In the genomic region with DNA sequence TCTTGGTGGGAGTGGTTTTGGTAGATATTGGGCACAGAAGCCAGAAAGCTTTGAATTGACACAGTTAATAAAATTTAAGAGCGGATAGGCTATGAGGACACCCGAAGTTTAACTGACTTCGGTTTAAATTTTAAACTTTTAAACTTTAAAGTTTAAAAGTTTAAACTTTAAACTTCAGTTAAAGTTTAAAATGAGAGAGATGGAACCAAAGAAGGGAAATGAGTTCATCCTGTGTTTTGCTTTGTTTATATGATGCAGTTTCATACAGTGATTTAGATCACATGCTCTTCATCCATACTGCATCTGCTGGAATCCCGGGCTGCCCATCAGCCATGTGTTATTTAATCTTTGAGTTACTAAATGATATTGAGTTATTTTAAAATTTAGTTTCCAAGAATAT, we compare ENCODE assay signal across 33 cellular contexts. TPM values are rescaled to one million over a fixed set of nuclear protein-coding genes. Genes with fewer than 3 reads are reported as not detected.
"Had no signal": no experiment of that assay in that cellular context is flagged by ENCODE, and none has a peak within 500 bp of the region (broad histone marks: within the 10 kb centered on the region; RNA-seq: fewer than 3 reads in every experiment).

No MANE protein-coding gene starts in this region.

- H3K9me3 Mint-ChIP-seq: activated B cell treated with CpG ODN at 0.5 μM for 24 hours; activated CD8-positive, alpha-beta T cell treated with anti-CD3 and anti-CD28 coated beads for 36 hours; activated naive CD4-positive, alpha-beta T cell treated with anti-CD3 and anti-CD28 coated beads for 36 hours; activated naive CD4-positive, alpha-beta T cell treated with anti-CD3 and anti-CD28 coated beads, Interleukin-2, amount 50 U/mL, for 24 hours; activated naive CD8-positive, alpha-beta T cell treated with anti-CD3 and anti-CD28 coated beads for 36 hours; activated naive CD8-positive, alpha-beta T cell treated with anti-CD3 and anti-CD28 coated beads, Interleukin-2, amount 50 U/mL, for 24 hours; activated T-helper 1 cell treated with anti-CD3 and anti-CD28 coated beads, Interleukin-12 subunit alpha, Interleukin-12 subunit beta, Interleukin-2, Interleukin-4 antibody, amounts not matched to agents 30 ng/mL and 10 ng/mL and 1 ng/mL, durations not matched to agents 14 hours and 24 hours and 36 hours; activated T-helper 2 cell treated with anti-CD3 and anti-CD28 coated beads, Interferon-gamma antibody, Interleukin-2, Interleukin-4, amounts not matched to agents 10 μg/mL and 5 μg/mL and 100 μg/mL, durations not matched to agents 14 hours and 24 hours and 36 hours; effector memory CD8-positive, alpha-beta T cell; T-helper 2 cell treated with Interferon-gamma antibody and Interleukin-4, amounts not matched to agents 5 μg/mL and 100 μg/mL, for 36 hours had no signal

- DNase-seq: activated B cell treated with CpG ODN at 0.5 μM for 24 hours; activated CD4-positive, alpha-beta T cell treated with anti-CD3 and anti-CD28 coated beads for 48 hours; activated CD4-positive, alpha-beta T cell treated with anti-CD3 and anti-CD28 coated beads, Interleukin-2, amount 50 U/mL, for 1 hour; activated CD4-positive, alpha-beta T cell treated with anti-CD3 and anti-CD28 coated beads, Interleukin-2, amount 50 U/mL, for 48 hours; activated CD8-positive, alpha-beta memory T cell treated with anti-CD3 and anti-CD28 coated beads for 24 hours; activated CD8-positive, alpha-beta T cell treated with anti-CD3 and anti-CD28 coated beads for 36 hours; activated effector memory CD4-positive, alpha-beta T cell treated with anti-CD3 and anti-CD28 coated beads, Interleukin-2, amount 50 U/mL, for 16 hours; activated naive CD4-positive, alpha-beta T cell treated with anti-CD3 and anti-CD28 coated beads for 36 hours; activated naive CD8-positive, alpha-beta T cell treated with anti-CD3 and anti-CD28 coated beads for 36 hours; activated naive CD8-positive, alpha-beta T cell treated with anti-CD3 and anti-CD28 coated beads, Interleukin-2, amount 50 U/mL, for 24 hours; activated T-cell treated with anti-CD3 and anti-CD28 coated beads, Interleukin-2, amount 50 U/mL, for 1 hour; activated T-cell treated with anti-CD3 and anti-CD28 coated beads, Interleukin-2, amount 50 U/mL, for 48 hours; adrenal gland; amygdala; aorta; body of pancreas; caudate nucleus; cortex of kidney; dermis blood vessel endothelial cell; effector CD4-positive, alpha-beta T cell; effector memory CD8-positive, alpha-beta T cell; esophagus squamous epithelium; foreskin fibroblast; T-helper 1 cell; T-helper 17 cell; T1000; WERI-Rb-1 had no signal

- H3K27ac Mint-ChIP-seq: activated B cell treated with CpG ODN at 0.5 μM for 24 hours; activated CD8-positive, alpha-beta T cell treated with anti-CD3 and anti-CD28 coated beads for 36 hours; activated naive CD4-positive, alpha-beta T cell treated with anti-CD3 and anti-CD28 coated beads for 36 hours; activated naive CD4-positive, alpha-beta T cell treated with anti-CD3 and anti-CD28 coated beads, Interleukin-2, amount 50 U/mL, for 24 hours; activated naive CD8-positive, alpha-beta T cell treated with anti-CD3 and anti-CD28 coated beads for 36 hours; activated naive CD8-positive, alpha-beta T cell treated with anti-CD3 and anti-CD28 coated beads, Interleukin-2, amount 50 U/mL, for 24 hours; activated T-helper 1 cell treated with anti-CD3 and anti-CD28 coated beads, Interleukin-12 subunit alpha, Interleukin-12 subunit beta, Interleukin-2, Interleukin-4 antibody, amounts not matched to agents 30 ng/mL and 10 ng/mL and 1 ng/mL, durations not matched to agents 14 hours and 24 hours and 36 hours; activated T-helper 2 cell treated with anti-CD3 and anti-CD28 coated beads, Interferon-gamma antibody, Interleukin-2, Interleukin-4, amounts not matched to agents 10 μg/mL and 5 μg/mL and 100 μg/mL, durations not matched to agents 14 hours and 24 hours and 36 hours; effector memory CD8-positive, alpha-beta T cell; T-helper 17 cell; T-helper 2 cell treated with Interferon-gamma antibody and Interleukin-4, amounts not matched to agents 5 μg/mL and 100 μg/mL, for 36 hours had no signal

- H3K4me3 ChIP-seq: adrenal gland, body of pancreas, esophagus squamous epithelium had no signal

- H3K36me3 ChIP-seq: adrenal gland, esophagus squamous epithelium, WERI-Rb-1 had no signal

- H3K9me3 ChIP-seq: adrenal gland, body of pancreas, esophagus squamous epithelium had no signal

- H3K27me3 ChIP-seq: adrenal gland, body of pancreas, esophagus squamous epithelium had no signal

- H3K27ac ChIP-seq: adrenal gland, body of pancreas, epithelial cell of prostate, esophagus squamous epithelium, WERI-Rb-1 had no signal

- H3K4me1 Mint-ChIP-seq: activated naive CD4-positive, alpha-beta T cell treated with anti-CD3 and anti-CD28 coated beads, Interleukin-2, amount 50 U/mL, for 24 hours had no signal

- H3K36me3 Mint-ChIP-seq: activated naive CD4-positive, alpha-beta T cell treated with anti-CD3 and anti-CD28 coated beads, Interleukin-2, amount 50 U/mL, for 24 hours; activated naive CD8-positive, alpha-beta T cell treated with anti-CD3 and anti-CD28 coated beads for 36 hours had no signal

- H3K4me3 Mint-ChIP-seq: activated B cell treated with CpG ODN at 0.5 μM for 24 hours; activated CD8-positive, alpha-beta T cell treated with anti-CD3 and anti-CD28 coated beads for 36 hours; activated naive CD4-positive, alpha-beta T cell treated with anti-CD3 and anti-CD28 coated beads for 36 hours; activated naive CD4-positive, alpha-beta T cell treated with anti-CD3 and anti-CD28 coated beads, Interleukin-2, amount 50 U/mL, for 24 hours; activated naive CD8-positive, alpha-beta T cell treated with anti-CD3 and anti-CD28 coated beads for 36 hours; activated naive CD8-positive, alpha-beta T cell treated with anti-CD3 and anti-CD28 coated beads, Interleukin-2, amount 50 U/mL, for 24 hours; activated T-helper 1 cell treated with anti-CD3 and anti-CD28 coated beads, Interleukin-12 subunit alpha, Interleukin-12 subunit beta, Interleukin-2, Interleukin-4 antibody, amounts not matched to agents 30 ng/mL and 10 ng/mL and 1 ng/mL, durations not matched to agents 14 hours and 24 hours and 36 hours; effector memory CD8-positive, alpha-beta T cell; T-helper 17 cell; T-helper 2 cell treated with Interferon-gamma antibody and Interleukin-4, amounts not matched to agents 5 μg/mL and 100 μg/mL, for 36 hours had no signal

- H3K27me3 Mint-ChIP-seq: activated B cell treated with CpG ODN at 0.5 μM for 24 hours; activated naive CD8-positive, alpha-beta T cell treated with anti-CD3 and anti-CD28 coated beads for 36 hours; effector memory CD8-positive, alpha-beta T cell; T-helper 17 cell had no signal

- H3K4me1 ChIP-seq: adrenal gland, body of pancreas, esophagus squamous epithelium had no signal

- ATAC-seq: activated CD4-positive, CD25-positive, alpha-beta regulatory T cell treated with anti-CD3 and anti-CD28 coated beads, Interleukin-2, amount 50 U/mL, for 24 hours; activated CD8-positive, alpha-beta T cell treated with anti-CD3 and anti-CD28 coated beads for 36 hours; activated naive CD8-positive, alpha-beta T cell treated with anti-CD3 and anti-CD28 coated beads, Interleukin-2, amount 50 U/mL, for 24 hours; body of pancreas; effector memory CD8-positive, alpha-beta T cell; T-helper 17 cell had no signal

RNA-seq across cellular contexts. Expression of a gene that starts 27.2 kb away (rescaled TPM):
- total RNA-seq: activated naive CD4-positive, alpha-beta T cell treated with anti-CD3 and anti-CD28 coated beads for 36 hours; activated T-helper 1 cell treated with anti-CD3 and anti-CD28 coated beads, Interleukin-12 subunit alpha, Interleukin-12 subunit beta, Interleukin-2, Interleukin-4 antibody, amounts not matched to agents 30 ng/mL and 10 ng/mL and 1 ng/mL, durations not matched to agents 14 hours and 24 hours and 36 hours; activated T-helper 2 cell treated with anti-CD3 and anti-CD28 coated beads, Interferon-gamma antibody, Interleukin-2, Interleukin-4, amounts not matched to agents 10 μg/mL and 5 μg/mL and 100 μg/mL, durations not matched to agents 14 hours and 24 hours and 36 hours had no signal
